ENCODE assay signal across 8 cellular contexts in the genomic region with DNA sequence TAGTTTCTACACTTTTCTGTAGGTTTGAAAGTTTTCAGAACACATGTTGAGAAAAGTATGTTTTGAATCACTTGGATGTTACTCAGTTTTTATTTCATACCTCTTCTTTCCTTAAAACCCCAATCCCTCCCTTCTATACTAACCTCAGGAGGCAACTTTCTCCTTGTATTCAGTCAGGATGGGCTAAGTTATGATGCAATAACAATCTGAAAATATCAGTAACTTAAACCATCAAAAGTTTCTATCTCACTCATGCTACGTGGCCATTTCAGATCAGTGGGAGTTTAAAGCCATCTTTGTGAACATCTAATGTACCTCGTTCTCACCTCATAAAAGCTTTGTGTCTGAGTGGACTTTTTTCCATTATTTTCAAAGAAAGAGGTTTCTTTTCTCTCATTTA.
"Had no signal": no experiment of that assay in that cellular context is flagged by ENCODE, and none has a peak within 500 bp of the region (broad histone marks: within the 10 kb centered on the region; RNA-seq: fewer than 3 reads in every experiment).

No MANE protein-coding gene starts in this region.

- ATAC-seq: GM12878 had no signal

- FAIRE-seq: G401.6, GM12878, GM12891, GM12892, GM18507, GM19239 had no signal

- DNase-seq: GDM1, GF-D8 had no signal

- H3K4me3 ChIP-seq: GM12878 had no signal
